ENCODE assay signal across 1 cellular context in genomic region chr14:90495357-90496276, GRCh38.
TF ChIP-seq lines count a peak whose summit lies in the region.

No MANE protein-coding gene starts in this region.

TF ChIP-seq in WTC11, 78 proteins besides CTCF, POLR2A, EP300 and RAD21 (continued from another document):
- TF ChIP-seq ZNF671 (CRISPR knock-in tag; IDR thresholded peaks at IDR 0.05) (peak; percentile 23; the same call in 1 of the 2 replicates), FOXK1 (CRISPR knock-in tag; IDR thresholded peaks at IDR 0.05) (peak; percentile 56; the same call in 1 of the 2 replicates), CREB1 (CRISPR knock-in tag; IDR thresholded peaks at IDR 0.05) (0 out of 2 replicates have a peak, but pooled peaks have one; percentile 33), NR3C1 (CRISPR knock-in tag; conservative IDR thresholded peaks at IDR 0.05; ENCODE audit: low read depth) (0 out of 2 replicates have a peak, but pooled peaks have one; percentile 74), JAZF1 (CRISPR knock-in tag; IDR thresholded peaks at IDR 0.05) (no peak), USF1 (CRISPR knock-in tag; IDR thresholded peaks at IDR 0.05) (peak; percentile 43; the same call in 1 of the 2 replicates), NFE2L1 (CRISPR knock-in tag; IDR thresholded peaks at IDR 0.05) (peak; percentile 45; the same call in 1 of the 2 replicates), ZNF396 (CRISPR knock-in tag; IDR thresholded peaks at IDR 0.05; ENCODE audit: borderline replicate concordance) (peak; percentile 87; the same call in 1 of the 2 replicates)
